Comparison of ENCODE assay signal across 27 cellular contexts in genomic region chr11:80173487-80174136, GRCh38.
"Had no signal": no experiment of that assay in that cellular context is flagged by ENCODE, and none has a peak within 500 bp of the region (broad histone marks: within the 10 kb centered on the region; RNA-seq: fewer than 3 reads in every experiment).

No MANE protein-coding gene starts in this region.

- H3K36me3 Mint-ChIP-seq: activated naive CD8-positive, alpha-beta T cell treated with anti-CD3 and anti-CD28 coated beads, Interleukin-2, amount 10 ng/mL, durations not matched to agents 7 days and 5 days had no signal

- H3K36me3 ChIP-seq: adrenal gland had no signal

- H3K4me3 ChIP-seq: adrenal gland, K562, SK-N-MC had no signal

- H3K4me1 Mint-ChIP-seq: activated CD4-positive, alpha-beta memory T cell treated with anti-CD3 and anti-CD28 coated beads, Interleukin-2, amount 10 ng/mL, durations not matched to agents 7 days and 5 days; activated CD4-positive, alpha-beta T cell treated with anti-CD3 and anti-CD28 coated beads for 36 hours; activated naive CD8-positive, alpha-beta T cell treated with anti-CD3 and anti-CD28 coated beads, Interleukin-2, amount 10 ng/mL, durations not matched to agents 7 days and 5 days had no signal

- H3K27ac ChIP-seq: adrenal gland, SK-N-MC, VCaP had no signal

- ATAC-seq: activated CD4-positive, alpha-beta T cell treated with anti-CD3 and anti-CD28 coated beads for 36 hours; activated T-cell treated with anti-CD3 and anti-CD28 coated beads, Interleukin-2, amount 50 U/mL, for 72 hours; K562; Panc1; Right ventricle myocardium inferior had no signal

- H3K27me3 Mint-ChIP-seq: activated CD4-positive, alpha-beta memory T cell treated with anti-CD3 and anti-CD28 coated beads, Interleukin-2, amount 10 ng/mL, durations not matched to agents 7 days and 5 days; activated CD4-positive, alpha-beta T cell treated with anti-CD3 and anti-CD28 coated beads for 36 hours; activated naive CD8-positive, alpha-beta T cell treated with anti-CD3 and anti-CD28 coated beads, Interleukin-2, amount 10 ng/mL, durations not matched to agents 7 days and 5 days had no signal

- H3K9me3 ChIP-seq: adrenal gland had no signal

- DNase-seq: activated CD4-positive, alpha-beta memory T cell treated with anti-CD3 and anti-CD28 coated beads, Interleukin-2, amount 10 ng/mL, durations not matched to agents 7 days and 5 days; activated CD4-positive, alpha-beta T cell treated with anti-CD3 and anti-CD28 coated beads for 36 hours; activated CD4-positive, alpha-beta T cell treated with anti-CD3 and anti-CD28 coated beads, Interleukin-2, amount 50 U/mL, for 1 hour; activated CD8-positive, alpha-beta memory T cell treated with anti-CD3 and anti-CD28 coated beads, Interleukin-2, amount 50 U/mL, for 4 hours; activated gamma-delta T cell treated with Interleukin-2 at 50 U/mL for 16 hours; activated naive CD4-positive, alpha-beta T cell treated with anti-CD3 and anti-CD28 coated beads, Interleukin-2, amount 50 U/mL, for 16 hours; activated naive CD8-positive, alpha-beta T cell treated with anti-CD3 and anti-CD28 coated beads, Interleukin-2, amount 10 ng/mL, durations not matched to agents 7 days and 5 days; activated T-cell treated with anti-CD3 and anti-CD28 coated beads, Interleukin-2, amount 50 U/mL, for 72 hours; adrenal gland; anterior cingulate cortex; cerebellar nuclear complex; Kasumi-1; NCI-H1105 treated with DMSO at 0.1 percent for 48 hours; NCI-H2029 treated with DMSO at 0.1 percent for 48 hours; NCI-H446; NCI-H524; NCI-H748 treated with DMSO at 0.1 percent for 48 hours; NK-92 treated with Interleukin-12 subunit alpha and Interleukin-12 subunit beta, amount 100 ng/mL, for 24 hours; OCI-M1; RPMI8226; T-helper 1 cell had no signal

- H3K4me3 Mint-ChIP-seq: activated CD4-positive, alpha-beta memory T cell treated with anti-CD3 and anti-CD28 coated beads, Interleukin-2, amount 10 ng/mL, durations not matched to agents 7 days and 5 days; activated CD4-positive, alpha-beta T cell treated with anti-CD3 and anti-CD28 coated beads for 36 hours; activated naive CD8-positive, alpha-beta T cell treated with anti-CD3 and anti-CD28 coated beads, Interleukin-2, amount 10 ng/mL, durations not matched to agents 7 days and 5 days; activated T-cell treated with anti-CD3 and anti-CD28 coated beads, Interleukin-2, amount 50 U/mL, for 72 hours had no signal

- H3K4me1 ChIP-seq: adrenal gland had no signal

- H3K27ac Mint-ChIP-seq: activated CD4-positive, alpha-beta memory T cell treated with anti-CD3 and anti-CD28 coated beads, Interleukin-2, amount 10 ng/mL, durations not matched to agents 7 days and 5 days; activated CD4-positive, alpha-beta T cell treated with anti-CD3 and anti-CD28 coated beads for 36 hours; activated naive CD8-positive, alpha-beta T cell treated with anti-CD3 and anti-CD28 coated beads, Interleukin-2, amount 10 ng/mL, durations not matched to agents 7 days and 5 days; activated T-cell treated with anti-CD3 and anti-CD28 coated beads, Interleukin-2, amount 50 U/mL, for 72 hours; activated T-helper 2 cell treated with anti-CD3 and anti-CD28 coated beads, Interferon-gamma antibody, Interleukin-2, Interleukin-4, amounts not matched to agents 10 μg/mL and 5 μg/mL and 100 μg/mL, durations not matched to agents 14 hours and 24 hours and 36 hours had no signal

- H3K27me3 ChIP-seq: adrenal gland had no signal
